In the genomic region with DNA sequence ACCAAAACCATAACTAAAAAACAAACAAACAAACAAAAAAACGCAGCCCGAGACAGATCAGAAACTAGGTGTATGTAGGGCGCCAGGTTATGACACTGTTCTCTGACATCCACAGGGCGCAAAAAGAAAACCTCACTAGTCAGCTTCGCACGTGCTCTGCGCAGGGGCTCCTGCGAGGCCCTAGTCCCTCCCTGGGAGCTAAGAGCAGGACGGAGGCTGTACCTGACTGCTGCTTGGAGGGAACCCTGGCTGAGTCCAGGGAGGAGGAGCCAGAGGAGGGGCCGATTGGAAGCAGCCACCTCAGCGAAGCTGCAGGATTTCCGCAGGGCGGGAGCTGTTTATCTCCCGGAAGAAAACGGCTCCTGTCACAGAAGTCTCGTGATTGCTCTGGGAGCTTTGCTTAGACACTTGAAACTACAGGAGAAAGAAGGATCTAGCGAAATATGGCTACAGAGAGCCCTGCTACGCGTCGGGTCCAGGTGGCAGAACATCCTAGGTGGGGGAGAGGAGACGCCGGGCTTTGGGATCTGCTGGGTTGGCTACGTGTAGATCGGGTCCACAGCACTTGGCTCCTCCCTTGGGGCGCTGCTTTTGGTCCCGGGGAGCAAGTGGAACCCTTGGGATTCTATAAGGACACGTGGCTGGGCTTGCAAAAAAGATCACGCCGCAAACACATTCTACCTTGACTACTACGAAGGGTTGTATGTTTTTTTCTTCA, we compare ENCODE assay signal across 8 cellular contexts. TPM values are rescaled to one million over a fixed set of nuclear protein-coding genes. Genes with fewer than 3 reads are reported as not detected.
DNase-seq lines count a peak whose midpoint lies in the region; ATAC-seq, FAIRE-seq and TF ChIP-seq lines count a peak whose summit lies in the region.

A gene (plus strand): TSS at position 368 of the 718 bp plus-strand sequence. CDS start 76 bp downstream, at position 444.

- H3K4me1 Mint-ChIP-seq in T-helper 2 cell treated with Interferon-gamma antibody and Interleukin-4, amounts not matched to agents 5 μg/mL and 100 μg/mL, for 36 hours (ENCODE audit: low read depth): peaks cover 32% of the 10 kb centered on the region
- H3K4me1 Mint-ChIP-seq in astrocyte (ENCODE audit: low read depth, unreplicated experiment): peaks cover 5% of the 10 kb centered on the region

- no peaks in the 10 kb centered on the region for H3K36me3 ChIP-seq in astrocyte (ENCODE audit: insufficient read depth, low read length)

- H3K4me3 Mint-ChIP-seq in T-helper 2 cell treated with Interferon-gamma antibody and Interleukin-4, amounts not matched to agents 5 μg/mL and 100 μg/mL, for 36 hours: peak within 1 kb of the TSS; percentile 97
- H3K4me3 Mint-ChIP-seq in astrocyte (ENCODE audit: unreplicated experiment): peak within 1 kb of the TSS; percentile 89

- FAIRE-seq in astrocyte (lab: Jason Lieb, UNC): no peak

- peak within 1 kb of the TSS; percentile 92 for H3K9ac ChIP-seq in astrocyte (ENCODE audit: low read length)

- H3K4me1 ChIP-seq in astrocyte (ENCODE audit: insufficient read depth, low read length): peaks cover 6% of the 10 kb centered on the region

- no peaks in the 10 kb centered on the region for H4K20me1 ChIP-seq in astrocyte (ENCODE audit: insufficient read depth, low read length)

- no peaks in the 10 kb centered on the region for H3K9me3 ChIP-seq in astrocyte (ENCODE audit: insufficient read depth, low read depth, low read length)

- H3K36me3 Mint-ChIP-seq in T-helper 2 cell treated with Interferon-gamma antibody and Interleukin-4, amounts not matched to agents 5 μg/mL and 100 μg/mL, for 36 hours (ENCODE audit: low read depth): peaks cover 2% of the 10 kb centered on the region
- no peaks in the 10 kb centered on the region for H3K36me3 Mint-ChIP-seq in astrocyte (ENCODE audit: low read depth, unreplicated experiment)

- no peaks in the 10 kb centered on the region for H3K27me3 Mint-ChIP-seq in T-helper 2 cell treated with Interferon-gamma antibody and Interleukin-4, amounts not matched to agents 5 μg/mL and 100 μg/mL, for 36 hours (ENCODE audit: low read depth)
- H3K27me3 Mint-ChIP-seq in astrocyte (ENCODE audit: low read depth, unreplicated experiment): no peaks in the 10 kb centered on the region

- peaks cover 38% of the 10 kb centered on the region for H3K79me2 ChIP-seq in astrocyte (ENCODE audit: insufficient read depth, low read length)

- peak within 1 kb of the TSS; percentile 98 for H3K27ac Mint-ChIP-seq in T-helper 2 cell treated with Interferon-gamma antibody and Interleukin-4, amounts not matched to agents 5 μg/mL and 100 μg/mL, for 36 hours
- peak within 1 kb of the TSS; percentile 92 for H3K27ac Mint-ChIP-seq in astrocyte (ENCODE audit: unreplicated experiment)

- peak within 1 kb of the TSS; percentile 97 for H3K4me3 ChIP-seq in astrocyte (ENCODE audit: insufficient read depth, low read depth, low read length)

- peak within 1 kb of the TSS; percentile 83 for H3K27ac ChIP-seq in astrocyte (ENCODE audit: low read depth, low read length)

- peak; percentile 55 to 62 for DNase-seq in NCI-H187 (lab: John Stamatoyannopoulos, UW)
- peak; percentile 83 for DNase-seq in T-helper 2 cell treated with Interferon-gamma antibody and Interleukin-4, amounts not matched to agents 5 μg/mL and 100 μg/mL, for 36 hours (ENCODE audit: low spot score)
- DNase-seq in astrocyte (ENCODE audit: low read depth): peak; percentile 75
- DNase-seq in hepatic stellate cell (ENCODE audit: low spot score): peak; percentile 74
- peak; percentile 88 for DNase-seq in renal cortical epithelial cell (ENCODE audit: low read depth)
- DNase-seq in NAMALWA (ENCODE audit: low spot score): no peak

- no peak for TF ChIP-seq CTCF in astrocyte (IDR thresholded peaks at IDR 0.05; ENCODE audit: insufficient read depth, low read depth, low read length)

- peak within 1 kb of the TSS; percentile 92 for H3K4me2 ChIP-seq in astrocyte (ENCODE audit: low read length)

- no peaks in the 10 kb centered on the region for H3K27me3 ChIP-seq in astrocyte (ENCODE audit: insufficient read depth, low read length)

- peak; percentile 97 for ATAC-seq in GM18498 (IDR thresholded peaks at IDR 0.05; ENCODE audit: unreplicated experiment)
- ATAC-seq in HG02885 (IDR thresholded peaks at IDR 0.05; ENCODE audit: poor library complexity, unreplicated experiment): peak; percentile 97

- H2AFZ ChIP-seq in astrocyte (ENCODE audit: low read depth, low read length): peak within 1 kb of the TSS; percentile 97

- H3K9me3 Mint-ChIP-seq in T-helper 2 cell treated with Interferon-gamma antibody and Interleukin-4, amounts not matched to agents 5 μg/mL and 100 μg/mL, for 36 hours: no peaks in the 10 kb centered on the region
- H3K9me3 Mint-ChIP-seq in astrocyte (ENCODE audit: unreplicated experiment): no peaks in the 10 kb centered on the region

RNA-seq across cellular contexts. Expression of the gene that starts here (rescaled TPM):
- total RNA-seq in astrocyte: 19.0 and 21.4 TPM in 2 replicates
- 52.4 and 62.3 TPM in 2 replicates for total RNA-seq in renal cortical epithelial cell
